ENCODE assay signal across 10 cellular contexts in the genomic region with DNA sequence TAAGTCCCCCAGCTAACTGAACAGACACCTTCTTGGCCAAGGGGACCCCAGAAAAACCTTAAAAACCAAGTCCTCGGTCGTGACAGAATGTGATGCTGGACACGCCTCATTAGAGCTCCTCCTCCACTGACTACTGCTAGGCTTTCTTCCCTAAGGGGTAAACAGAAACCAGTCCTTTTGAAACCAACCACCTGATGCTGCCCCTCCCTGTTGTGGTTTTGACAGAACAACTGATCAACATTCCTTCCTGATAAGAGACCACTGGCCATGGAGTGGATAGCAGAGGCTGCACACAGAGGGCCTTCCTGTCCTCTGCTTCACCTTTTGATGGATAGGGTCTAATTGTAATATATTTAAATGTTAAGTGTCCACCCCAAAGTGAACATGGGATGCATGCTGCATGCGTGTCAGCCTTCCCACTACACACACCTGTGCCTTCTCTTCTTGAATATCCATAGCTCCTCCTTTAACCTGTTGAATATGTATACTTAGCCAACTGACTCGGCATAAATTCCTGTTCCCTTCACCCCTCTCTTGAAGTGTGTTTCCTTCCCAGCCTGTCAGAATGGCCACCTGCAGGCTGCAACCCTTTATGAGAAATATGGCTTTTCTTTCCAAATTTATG. TPM values are rescaled to one million over a fixed set of nuclear protein-coding genes. Genes with fewer than 3 reads are reported as not detected.
DNase-seq lines count a peak whose midpoint lies in the region; ATAC-seq, FAIRE-seq and TF ChIP-seq lines count a peak whose summit lies in the region.
"Had no signal": no experiment of that assay in that cellular context is flagged by ENCODE, and none has a peak within 500 bp of the region (broad histone marks: within the 10 kb centered on the region; RNA-seq: fewer than 3 reads in every experiment).

No MANE protein-coding gene starts in this region.

- H3K4me1 ChIP-seq in neuronal stem cell (ENCODE audit: control insufficient read depth in 2 of 2, insufficient read depth in 1 of 2, low read depth in 1 of 2, low read length in 2 of 2): peaks cover 4 to 5% of the 10 kb centered on the region in 2 donors
- H3K4me1 ChIP-seq: testis had no signal

- H3K4me3 ChIP-seq in bronchial epithelial cell (ENCODE audit: low read depth, low read length) (no peak overlapping the region), neuronal stem cell (ENCODE audit: low read length in 2 of 2) (no peak overlapping the region)
- H3K4me3 ChIP-seq: testis had no signal

- no peak overlapping the region for H4K8ac ChIP-seq in neuronal stem cell (ENCODE audit: low read depth, low read length)

- no peak overlapping the region for H3K14ac ChIP-seq in neuronal stem cell (ENCODE audit: low read length)

- no peak overlapping the region for H3K18ac ChIP-seq in neuronal stem cell (ENCODE audit: low read length)

- no peak overlapping the region for H2BK5ac ChIP-seq in neuronal stem cell (ENCODE audit: low read length)

- H3K9me3 ChIP-seq in neuronal stem cell (replicated peaks in 1 of 2; ENCODE audit: control insufficient read depth in 2 of 2, insufficient read depth in 1 of 2, low read depth in 1 of 2, low read length in 2 of 2): peaks cover 0 to 2% of the 10 kb centered on the region in 2 donors
- H3K9me3 ChIP-seq: testis had no signal

- no peak for FAIRE-seq in bronchial epithelial cell (lab: Jason Lieb, UNC)

- H2AK5ac ChIP-seq in neuronal stem cell (ENCODE audit: low read depth, low read length): no peak overlapping the region

- H3K36me3 ChIP-seq in bronchial epithelial cell (ENCODE audit: control insufficient read depth, insufficient read depth, low read length) (no peaks in the 10 kb centered on the region), neuronal stem cell (replicated peaks in 1 of 2; ENCODE audit: control insufficient read depth in 2 of 2, insufficient read depth in 2 of 2, low read length in 2 of 2) (no peaks in the 10 kb centered on the region)

- no peak overlapping the region for H2BK15ac ChIP-seq in neuronal stem cell (ENCODE audit: low read length)

- DNase-seq in ELF-1 (ENCODE audit: low read depth, low spot score): peak; percentile 83
- peak; percentile 16 for DNase-seq in LoVo (ENCODE audit: low spot score)
- DNase-seq in bronchial epithelial cell (ENCODE audit: low read depth): peak; percentile 70
- no peak for DNase-seq in amygdala (lab: John Stamatoyannopoulos, UW)
- DNase-seq in activated naive CD4-positive, alpha-beta T cell (lab: John Stamatoyannopoulos, UW): no peak
- DNase-seq in GM19238 (ENCODE audit: insufficient read length, low spot score): no peak
- no peak for DNase-seq in neuronal stem cell (ENCODE audit: low spot score)
- DNase-seq: glutamatergic neuron, testis had no signal

- no peak overlapping the region for H2AFZ ChIP-seq in neuronal stem cell (ENCODE audit: low read length)

- no peak overlapping the region for H3K9ac ChIP-seq in neuronal stem cell (ENCODE audit: low read depth, low read length, poor library complexity)

- H3K27ac ChIP-seq in neuronal stem cell (replicated peaks; ENCODE audit: low read length): no peak overlapping the region
- H3K27ac ChIP-seq: testis had no signal

- no peaks in the 10 kb centered on the region for H3K27me3 ChIP-seq in bronchial epithelial cell (ENCODE audit: control insufficient read depth, insufficient read depth, low read length)
- H3K27me3 ChIP-seq in neuronal stem cell (ENCODE audit: control insufficient read depth in 3 of 3, insufficient read depth in 3 of 3, low read depth in 1 of 3, low read length in 3 of 3): no peaks in the 10 kb centered on the region
- H3K27me3 ChIP-seq: testis had no signal

- no peak overlapping the region for H2BK12ac ChIP-seq in neuronal stem cell (ENCODE audit: low read length)

- H3K79me1 ChIP-seq in neuronal stem cell (ENCODE audit: low read depth, low read length): no peaks in the 10 kb centered on the region

- ATAC-seq in GM21515 (IDR thresholded peaks at IDR 0.05; ENCODE audit: unreplicated experiment): peak; percentile 89

- no peak overlapping the region for H2BK120ac ChIP-seq in neuronal stem cell (ENCODE audit: low read depth, low read length)

- H3K4ac ChIP-seq in neuronal stem cell (ENCODE audit: low read length): no peak overlapping the region

- no peak overlapping the region for H3K4me2 ChIP-seq in neuronal stem cell (ENCODE audit: insufficient read depth, low read length, poor library complexity, severe bottlenecking)

- WGBS in neuronal stem cell (ENCODE audit: extremely low coverage in 2 of 2, insufficient read length in 2 of 2, insufficient replicate concordance in 1 of 2), 2 donors: no CpG with 5 or more reads among the region's 5 CpGs

- no peak overlapping the region for H3K23ac ChIP-seq in neuronal stem cell (ENCODE audit: low read depth, low read length, poor library complexity)

- H4K91ac ChIP-seq in neuronal stem cell (ENCODE audit: low read depth, low read length, poor library complexity): no peak overlapping the region

- no peak for TF ChIP-seq CTCF in bronchial epithelial cell (IDR thresholded peaks at IDR 0.05; ENCODE audit: insufficient read depth, low read length, severe bottlenecking)

RNA-seq across cellular contexts. Expression of a gene that starts 27.9 kb away (rescaled TPM):
- total RNA-seq in bronchial epithelial cell: 0.51 and 0.53 TPM in 2 replicates
- polyA plus RNA-seq in neuronal stem cell (2013, experiment 1 of 2): 18.1 TPM
- polyA plus RNA-seq in neuronal stem cell (2013, experiment 2 of 2): 19.1 TPM

Comparison
In these comparisons a context has a peak if more than half of its experiments do, and no peak if none do; other contexts are left out.
1. DNase-seq: peak in ELF-1 (single experiment), LoVo (single experiment) and bronchial epithelial cell (single experiment); none in amygdala (0 of 56), activated naive CD4-positive, alpha-beta T cell (0 of 4), GM19238 (single experiment) and neuronal stem cell (single experiment).